ENCODE assay signal across 18 cellular contexts in the genomic region with DNA sequence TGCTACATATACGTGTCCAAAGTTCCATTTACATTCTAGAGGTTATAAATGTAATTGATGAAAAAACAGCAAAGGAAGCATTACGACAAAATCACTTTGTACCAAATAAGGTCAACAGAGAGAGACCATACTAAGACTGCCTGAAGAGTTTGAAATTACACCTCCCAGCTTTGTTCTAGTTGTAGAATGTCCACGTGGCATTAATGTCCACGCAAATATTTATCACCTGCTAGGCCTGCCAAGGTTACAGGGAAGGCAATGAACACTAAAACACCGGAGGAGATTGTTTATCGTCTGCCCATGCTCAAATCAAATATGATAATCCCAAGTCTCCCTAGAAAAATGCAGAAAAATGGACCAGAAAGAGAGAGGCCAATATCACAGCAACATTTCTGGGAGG.
"Had no signal": no experiment of that assay in that cellular context is flagged by ENCODE, and none has a peak within 500 bp of the region (broad histone marks: within the 10 kb centered on the region; RNA-seq: fewer than 3 reads in every experiment).

No MANE protein-coding gene starts in this region.

- H3K27ac ChIP-seq: esophagus muscularis mucosa, right atrium auricular region, skin epidermis had no signal

- H3K4me3 ChIP-seq: esophagus muscularis mucosa, heart right ventricle, lung, right atrium auricular region, skin epidermis had no signal

- H3K9me3 ChIP-seq: esophagus muscularis mucosa, heart right ventricle, right atrium auricular region had no signal

- H3K27me3 ChIP-seq: esophagus muscularis mucosa, heart right ventricle, right atrium auricular region had no signal

- FAIRE-seq: endothelial cell of umbilical vein had no signal

- ATAC-seq: activated CD4-positive, alpha-beta T cell treated with anti-CD3 and anti-CD28 coated beads for 36 hours; activated naive CD4-positive, alpha-beta T cell treated with anti-CD3 and anti-CD28 coated beads, Interleukin-2, amount 50 U/mL, for 72 hours; heart right ventricle had no signal

- DNase-seq: activated CD4-positive, alpha-beta T cell treated with anti-CD3 and anti-CD28 coated beads for 36 hours; activated CD4-positive, alpha-beta T cell treated with anti-CD3 and anti-CD28 coated beads, Interleukin-2, amount 50 U/mL, for 48 hours; activated gamma-delta T cell treated with Interleukin-2 at 50 U/mL for 16 hours; amniotic stem cell; effector memory CD4-positive, alpha-beta T cell; heart right ventricle; midbrain; nucleus accumbens; posterior cingulate gyrus; SW 1271; T-helper 2 cell; trophoblast cell had no signal

- H3K36me3 ChIP-seq: esophagus muscularis mucosa, heart right ventricle, right atrium auricular region had no signal
